8 cellular contexts compared by ENCODE assay signal in genomic region chr7:107891619-107892366, GRCh38. TPM values are rescaled to one million over a fixed set of nuclear protein-coding genes. Genes with fewer than 3 reads are reported as not detected.
DNase-seq lines count a peak whose midpoint lies in the region; TF ChIP-seq lines count a peak whose summit lies in the region.

No MANE protein-coding gene starts in this region.

- H3K36me3 Mint-ChIP-seq in chondrocyte (ENCODE audit: low read depth): peaks cover 9% of the 10 kb centered on the region

- in situ Hi-C loops in HAP-1 (cut with MboI; ENCODE audit: low sequenced_read_pairs): no loop called here

- H3K27ac ChIP-seq in muscle layer of colon (ENCODE audit: low read depth, low read length): peak overlapping the region; percentile 98

- no peaks in the 10 kb centered on the region for H3K9me3 Mint-ChIP-seq in chondrocyte (ENCODE audit: low read depth)

- H3K27me3 ChIP-seq in HAP-1 (ENCODE audit: low read depth) (no peaks in the 10 kb centered on the region), NT2/D1 (ENCODE audit: insufficient read depth, insufficient read length) (no peaks in the 10 kb centered on the region), muscle layer of colon (ENCODE audit: control insufficient read depth in 1 of 2, insufficient read depth in 2 of 2, low read length in 2 of 2) (no peaks in the 10 kb centered on the region)

- peaks cover 38% of the 10 kb centered on the region for H3K4me1 Mint-ChIP-seq in chondrocyte (ENCODE audit: low read depth)

- H3K27me3 Mint-ChIP-seq in chondrocyte (ENCODE audit: low read depth): no peaks in the 10 kb centered on the region

- H3K27ac Mint-ChIP-seq in chondrocyte (ENCODE audit: unreplicated experiment): peak overlapping the region; percentile 100

- H3K4me1 ChIP-seq in HAP-1 (peaks cover 25% of the 10 kb centered on the region), NT2/D1 (ENCODE audit: insufficient read depth, insufficient read length) (no peaks in the 10 kb centered on the region), muscle layer of colon (ENCODE audit: insufficient read depth, low read length) (peaks cover 52% of the 10 kb centered on the region)

- H3K9ac ChIP-seq in NT2/D1 (ENCODE audit: insufficient read length, low read depth): peak overlapping the region; percentile 95
- H3K9ac ChIP-seq in muscle layer of colon (ENCODE audit: low read length): peak overlapping the region; percentile 99

- DNase-seq in SIG-M5 treated with dmso at 0.1 percent for 504 hours (lab: John Stamatoyannopoulos, UW; ENCODE audit: unreplicated experiment): peak; percentile 55
- DNase-seq in SIG-M5 (lab: John Stamatoyannopoulos, UW): no peak
- peak in 1 of 2 experiments; percentile 13 for DNase-seq in HAP-1 (ENCODE audit: low spot score in 2 of 2)
- no peak for DNase-seq in NT2/D1 (ENCODE audit: low read depth, low spot score)
- no peak for DNase-seq in chondrocyte (ENCODE audit: low spot score)
- no peak for DNase-seq in NCI-H1092 treated with DMSO at 0.1 percent for 48 hours (lab: John Stamatoyannopoulos, UW)
- DNase-seq in NCI-H510A (lab: John Stamatoyannopoulos, UW): no peak

- H3K36me3 ChIP-seq in HAP-1 (replicated peaks) (peaks cover 24% of the 10 kb centered on the region), NT2/D1 (ENCODE audit: insufficient read depth, insufficient read length, low read length) (peaks cover 38% of the 10 kb centered on the region), muscle layer of colon (ENCODE audit: insufficient read depth, low read length) (peaks cover 14% of the 10 kb centered on the region)

- H3K4me3 Mint-ChIP-seq in chondrocyte (ENCODE audit: unreplicated experiment): peak overlapping the region; percentile 100

- no peak for TF ChIP-seq CTCF in chondrocyte (IDR thresholded peaks at IDR 0.05)

- H3K9me3 ChIP-seq in HAP-1 (no peaks in the 10 kb centered on the region), NT2/D1 (ENCODE audit: insufficient read depth, low read length) (no peaks in the 10 kb centered on the region), muscle layer of colon (ENCODE audit: low read length) (no peaks in the 10 kb centered on the region)

- H3K4me3 ChIP-seq in HAP-1 (peak overlapping the region; percentile 83), NT2/D1 (ENCODE audit: insufficient read length, low read depth) (peak overlapping the region; percentile 90), muscle layer of colon (ENCODE audit: low read depth in 1 of 2, low read length in 2 of 2) (peak overlapping the region; percentile 75 to 100)

RNA-seq across cellular contexts. Expression of gene DLD, which starts 0.8 kb away (rescaled TPM):
- total RNA-seq in chondrocyte: 60.3 to 69.6 TPM (median 62.7 TPM) in 3 replicates
